ENCODE assay signal across 12 cellular contexts in genomic region chr2:45892757-45893156, GRCh38.
DNase-seq lines count a peak whose midpoint lies in the region; ATAC-seq and TF ChIP-seq lines count a peak whose summit lies in the region.
"Had no signal": no experiment of that assay in that cellular context is flagged by ENCODE, and none has a peak within 500 bp of the region (broad histone marks: within the 10 kb centered on the region; RNA-seq: fewer than 3 reads in every experiment).

No MANE protein-coding gene starts in this region.

- no peak overlapping the region for H3K27ac ChIP-seq in osteoblast (ENCODE audit: low read depth, low read length)
- H3K27ac ChIP-seq: 22Rv1, VCaP had no signal

- no peaks in the 10 kb centered on the region for H3K36me3 ChIP-seq in osteoblast (ENCODE audit: insufficient read depth, low read length)

- TF ChIP-seq CTCF in chondrocyte (IDR thresholded peaks at IDR 0.05) (no peak), osteoblast (IDR thresholded peaks at IDR 0.05; ENCODE audit: extremely low read depth, low read depth, low read length) (no peak)

- H4K20me1 ChIP-seq in osteoblast (ENCODE audit: insufficient read depth, low read length), result no peaks in the 10 kb centered on the region

- no peaks in the 10 kb centered on the region for H3K9me3 ChIP-seq in osteoblast (ENCODE audit: low read depth, low read length)

- no peak overlapping the region for H2AFZ ChIP-seq in osteoblast (ENCODE audit: low read length)

- H3K4me1 ChIP-seq in osteoblast (ENCODE audit: insufficient read depth, low read length), result peaks cover 17% of the 10 kb centered on the region

- H3K4me2 ChIP-seq in osteoblast (ENCODE audit: insufficient read depth, low read length), result peak overlapping the region; percentile 29

- H3K9me3 Mint-ChIP-seq in chondrocyte (ENCODE audit: low read depth), result no peaks in the 10 kb centered on the region
- H3K9me3 Mint-ChIP-seq: activated T-cell treated with anti-CD3 and anti-CD28 coated beads, Interleukin-2, amount 50 U/mL, for 24 hours had no signal

- no peaks in the 10 kb centered on the region for H3K36me3 Mint-ChIP-seq in chondrocyte (ENCODE audit: low read depth)

- peaks cover 23% of the 10 kb centered on the region for H3K4me1 Mint-ChIP-seq in chondrocyte (ENCODE audit: low read depth)

- no peaks in the 10 kb centered on the region for H3K27me3 ChIP-seq in osteoblast (ENCODE audit: insufficient read depth, low read length)

- H3K79me2 ChIP-seq in osteoblast (ENCODE audit: insufficient read depth, low read length), result no peaks in the 10 kb centered on the region

- H3K27me3 Mint-ChIP-seq in chondrocyte (ENCODE audit: low read depth), result no peaks in the 10 kb centered on the region
- H3K27me3 Mint-ChIP-seq: activated T-cell treated with anti-CD3 and anti-CD28 coated beads, Interleukin-2, amount 50 U/mL, for 24 hours had no signal

- H3K4me3 ChIP-seq in osteoblast (ENCODE audit: insufficient read depth, low read length), result no peak overlapping the region

- peak; percentile 71 for DNase-seq in DMS 273 (lab: John Stamatoyannopoulos, UW; ENCODE audit: unreplicated experiment)
- no peak for DNase-seq in DMS 273 treated with DMSO at 0.1 percent for 48 hours (lab: John Stamatoyannopoulos, UW)
- DNase-seq in NCI-H146 (lab: John Stamatoyannopoulos, UW), result peak; percentile 78
- no peak for DNase-seq in chondrocyte (ENCODE audit: low spot score)
- no peak for DNase-seq in osteoblast (ENCODE audit: insufficient read length, low spot score, missing footprints)
- DNase-seq in activated T-cell treated with anti-CD3 and anti-CD28 coated beads, Interleukin-2, amount 50 U/mL, for 48 hours, result no peak
- DNase-seq: activated T-cell treated with anti-CD3 and anti-CD28 coated beads, Interleukin-2, amount 50 U/mL, for 24 hours; stimulated activated CD4-positive, alpha-beta T cell treated with anti-CD3 and anti-CD28 coated beads, Interleukin-2, amount 100 ng/mL, for 48 hours had no signal

- peak overlapping the region; percentile 76 for H3K27ac Mint-ChIP-seq in chondrocyte (ENCODE audit: unreplicated experiment)
- H3K27ac Mint-ChIP-seq: activated T-cell treated with anti-CD3 and anti-CD28 coated beads, Interleukin-2, amount 50 U/mL, for 24 hours had no signal

- ATAC-seq in GM18909 (IDR thresholded peaks at IDR 0.05; ENCODE audit: poor library complexity, unreplicated experiment) (no peak), HG03108 (IDR thresholded peaks at IDR 0.05; ENCODE audit: unreplicated experiment) (no peak)

- H3K4me3 Mint-ChIP-seq in chondrocyte (ENCODE audit: unreplicated experiment), result peak overlapping the region; percentile 1
- H3K4me3 Mint-ChIP-seq: activated T-cell treated with anti-CD3 and anti-CD28 coated beads, Interleukin-2, amount 50 U/mL, for 24 hours had no signal

Comparison
In these comparisons a context has a peak if more than half of its experiments do, and no peak if none do; other contexts are left out.
1. DNase-seq: peak in DMS 273 (single experiment) and NCI-H146 (single experiment); none in DMS 273 treated with DMSO at 0.1 percent for 48 hours (single experiment), chondrocyte (single experiment), osteoblast (single experiment) and activated T-cell treated with anti-CD3 and anti-CD28 coated beads, Interleukin-2, amount 50 U/mL, for 48 hours (0 of 2).